8 cellular contexts compared by ENCODE assay signal in genomic region chr16:8868272-8869211, GRCh38. TPM values are rescaled to one million over a fixed set of nuclear protein-coding genes. Genes with fewer than 3 reads are reported as not detected.
DNase-seq lines count a peak whose midpoint lies in the region; ATAC-seq and TF ChIP-seq lines count a peak whose summit lies in the region.

Gene CARHSP1 (minus strand): TSS chr16:8869006. CDS start chr16:8859328, 9,678 bp downstream.

- no peaks in the 10 kb centered on the region for H3K9me3 ChIP-seq in A673 (ENCODE audit: low read depth, low read length, poor library complexity, severe bottlenecking)
- no peaks in the 10 kb centered on the region for H3K9me3 ChIP-seq in smooth muscle cell (replicated peaks; ENCODE audit: low read depth)

- H3K4me2 ChIP-seq in smooth muscle cell, result peak within 1 kb of the TSS; percentile 95

- peaks cover 49% of the 10 kb centered on the region for H3K4me1 ChIP-seq in A673 (ENCODE audit: insufficient read depth, low read length, poor library complexity, severe bottlenecking)
- H3K4me1 ChIP-seq in smooth muscle cell (ENCODE audit: low read depth), result peaks cover 22% of the 10 kb centered on the region

- POLR2A ChIA-PET in A673 (lab: Charles Lee; ENCODE audit: low non-redundant PET), result interaction anchor here (0.6 kb wide), 2 partner anchors 23 to 223 kb away, joined by 3 to 4 read pairs; partner anchors contain the start of gene HAPSTR1

- intact Hi-C loops in A673 (cut with micrococcal nuclease; ENCODE audit: unreplicated experiment), result loop anchor here (2.0 to 5.0 kb wide), 3 partner anchors 71 to 292 kb away; partner anchors contain the start of genes PMM2 and TMEM186

- no peak within 1 kb of the TSS for H2AFZ ChIP-seq in smooth muscle cell (ENCODE audit: low read depth)

- ATAC-seq in GM18868 (IDR thresholded peaks at IDR 0.05; ENCODE audit: unreplicated experiment) (peak; percentile 64), HG03103 (IDR thresholded peaks at IDR 0.05; ENCODE audit: low read depth, unreplicated experiment) (peak; percentile 50)

- 2% methylated on average over 35 of the region's 92 CpGs for WGBS in smooth muscle cell (ENCODE audit: low lambda C conversion rate)

- H4K20me1 ChIP-seq in smooth muscle cell (ENCODE audit: low read depth), result peaks cover 40% of the 10 kb centered on the region

- peaks cover 38% of the 10 kb centered on the region for H3K79me2 ChIP-seq in smooth muscle cell (ENCODE audit: low read depth)

- DNase-seq in A673 (ENCODE audit: low spot score) (peak; percentile 97), NCI-H2171 treated with DMSO at 0.1 percent for 48 hours (lab: John Stamatoyannopoulos, UW) (peak; percentile 96), T47D (ENCODE audit: low read depth in 1 of 2, low spot score in 1 of 2) (peak; percentile 94 to 96), iPS-NIHi11 (ENCODE audit: low spot score) (peak; percentile 97), smooth muscle cell (lab: John Stamatoyannopoulos, UW; ENCODE audit: unreplicated experiment) (peak; percentile 71)

- H3K9ac ChIP-seq in smooth muscle cell (ENCODE audit: low read depth), result peak within 1 kb of the TSS; percentile 62

- peak within 1 kb of the TSS; percentile 90 for H3K4me3 ChIP-seq in A673 (ENCODE audit: low read depth, low read length, poor library complexity, severe bottlenecking)
- peak within 1 kb of the TSS; percentile 96 for H3K4me3 ChIP-seq in smooth muscle cell

- TF ChIP-seq CTCF in A673 (conservative IDR thresholded peaks at IDR 0.05; ENCODE audit: low read depth, low read length) (no peak), VCaP (conservative IDR thresholded peaks at IDR 0.05) (no peak), smooth muscle cell (IDR thresholded peaks at IDR 0.05; ENCODE audit: borderline replicate concordance, insufficient read depth, poor library complexity, severe bottlenecking) (no peak)

- BruUV-seq in A673 (replicated peaks; lab: Mats Ljungman, UMichigan), result no TSS peak

- no peaks in the 10 kb centered on the region for H3F3A ChIP-seq in smooth muscle cell (ENCODE audit: low read depth)

- CTCF ChIA-PET in A673 (lab: Charles Lee), result interaction anchor here (0.6 to 1.1 kb wide), 4 partner anchors 10 to 140 kb away, joined by 3 to 9 read pairs (median 5); no protein-coding TSS in a partner anchor

- H3K27ac ChIP-seq in A673 (ENCODE audit: low read depth, low read length, poor library complexity, severe bottlenecking) (peak within 1 kb of the TSS; percentile 96), VCaP (peak within 1 kb of the TSS; percentile 71), smooth muscle cell (ENCODE audit: low read depth) (peak within 1 kb of the TSS; percentile 36)

- H3K36me3 ChIP-seq in A673 (ENCODE audit: insufficient read depth, low read length, poor library complexity, severe bottlenecking), result peaks cover 19% of the 10 kb centered on the region
- H3K36me3 ChIP-seq in smooth muscle cell (ENCODE audit: low read depth), result no peaks in the 10 kb centered on the region

- in situ Hi-C loops in T47D (cut with HindIII; ENCODE audit: low pct_unique_long_range_greater_than_20kb, low sequenced_read_pairs), result no loop called here

- H3K27me3 ChIP-seq in A673 (replicated peaks; ENCODE audit: insufficient read depth, low read depth, low read length, poor library complexity) (no peaks in the 10 kb centered on the region), smooth muscle cell (ENCODE audit: low read depth) (no peaks in the 10 kb centered on the region)

RNA-seq across cellular contexts. Expression of gene CARHSP1, which starts in this region (rescaled TPM):
- total RNA-seq in A673 (2021), result 316 and 329 TPM in 2 replicates
- total RNA-seq in smooth muscle cell, result 62.6 and 74.1 TPM in 2 replicates
- 94.0 and 118 TPM in 2 replicates for polyA plus RNA-seq in smooth muscle cell

Comparison
In these comparisons a context has a peak if more than half of its experiments do, and no peak if none do; other contexts are left out.
1. Peak in every context shown above with its lines: DNase-seq, ATAC-seq, H3K4me3 ChIP-seq and H3K27ac ChIP-seq.
2. H3K27ac ChIP-seq: peak in every context shown above with its lines; median percentile 96 in A673; 71 in VCaP; 36 in smooth muscle cell.